In the genomic region with DNA sequence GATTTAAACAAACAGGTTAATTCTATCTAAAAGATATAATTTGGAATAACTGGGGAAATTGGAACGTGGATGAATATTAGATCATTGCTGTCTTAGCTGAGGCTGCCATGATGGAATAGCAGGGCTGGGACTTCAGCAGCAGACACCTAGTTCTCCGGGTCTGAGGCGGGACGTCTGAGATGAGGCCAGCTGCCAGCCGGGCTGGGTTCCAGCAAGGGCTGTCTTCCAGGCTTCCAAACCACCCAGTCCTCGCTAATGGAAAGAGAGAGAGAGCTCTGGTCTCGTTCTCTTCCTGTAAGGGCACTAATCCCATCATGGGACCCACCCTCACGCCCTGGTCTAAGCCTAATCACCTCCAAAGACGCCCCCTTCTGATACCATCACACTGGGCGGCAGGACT, we compare ENCODE assay signal across 19 cellular contexts.
"Had no signal": no experiment of that assay in that cellular context is flagged by ENCODE, and none has a peak within 500 bp of the region (broad histone marks: within the 10 kb centered on the region; RNA-seq: fewer than 3 reads in every experiment).

No MANE protein-coding gene starts in this region.

- H3K9me3 ChIP-seq: vagina had no signal

- H3K9me3 Mint-ChIP-seq: natural killer cell treated with Interleukin-12 subunit alpha and Interleukin-12 subunit beta and Interleukin-15 and Interleukin-18, amount 100 ng/mL, for 72 hours had no signal

- H3K4me3 Mint-ChIP-seq: activated CD8-positive, alpha-beta T cell treated with anti-CD3 and anti-CD28 coated beads, Interleukin-2, amount 10 ng/mL, durations not matched to agents 7 days and 5 days; natural killer cell treated with Interleukin-12 subunit alpha and Interleukin-12 subunit beta and Interleukin-15 and Interleukin-18, amount 100 ng/mL, for 72 hours; stimulated activated naive B cell treated with anti-CD40 and anti-IgM and Interleukin-4, amounts not matched to agents 10 μg/mL and 1 μg/mL and 100 μg/mL, for 72 hours had no signal

- H3K4me1 ChIP-seq: esophagus muscularis mucosa, right atrium auricular region, tibial nerve, vagina had no signal

- H3K27ac ChIP-seq: coronary artery, esophagus muscularis mucosa, right atrium auricular region, skin epidermis, tibial nerve, vagina had no signal

- H3K4me1 Mint-ChIP-seq: stimulated activated naive B cell treated with anti-CD40 and anti-IgM and Interleukin-4, amounts not matched to agents 10 μg/mL and 1 μg/mL and 100 μg/mL, for 72 hours had no signal

- H3K36me3 ChIP-seq: esophagus muscularis mucosa, right atrium auricular region, tibial nerve, vagina had no signal

- H3K27me3 ChIP-seq: right atrium auricular region, vagina had no signal

- DNase-seq: activated CD8-positive, alpha-beta memory T cell treated with anti-CD3 and anti-CD28 coated beads, Interleukin-2, amount 50 U/mL, for 4 hours; activated CD8-positive, alpha-beta T cell treated with anti-CD3 and anti-CD28 coated beads, Interleukin-2, amount 10 ng/mL, durations not matched to agents 7 days and 5 days; activated effector memory CD4-positive, alpha-beta T cell treated with anti-CD3 and anti-CD28 coated beads, Interleukin-2, amount 50 U/mL, for 16 hours; activated T-cell treated with anti-CD3 and anti-CD28 coated beads, Interleukin-2, amount 50 U/mL, for 48 hours; hypothalamus; kidney glomerular epithelial cell; stimulated activated CD4-positive, alpha-beta T cell treated with anti-CD3 and anti-CD28 coated beads, Interleukin-15, amount 100 ng/mL, for 24 hours; stimulated activated CD4-positive, alpha-beta T cell treated with anti-CD3 and anti-CD28 coated beads, Interleukin-4, amount 100 ng/mL, for 1 hour; stimulated activated naive B cell treated with anti-CD40 and anti-IgM and Interleukin-4, amounts not matched to agents 10 μg/mL and 1 μg/mL and 100 μg/mL, for 72 hours; T1000 had no signal

- H3K4me3 ChIP-seq: coronary artery, esophagus muscularis mucosa, right atrium auricular region, skin epidermis, tibial nerve, vagina had no signal

- H3K36me3 Mint-ChIP-seq: activated naive CD4-positive, alpha-beta T cell treated with anti-CD3 and anti-CD28 coated beads, Interleukin-2, amount 50 U/mL, for 72 hours; natural killer cell treated with Interleukin-12 subunit alpha and Interleukin-12 subunit beta and Interleukin-15 and Interleukin-18, amount 100 ng/mL, for 72 hours had no signal

- ATAC-seq: activated CD8-positive, alpha-beta T cell treated with anti-CD3 and anti-CD28 coated beads, Interleukin-2, amount 10 ng/mL, durations not matched to agents 7 days and 5 days; activated naive CD4-positive, alpha-beta T cell treated with anti-CD3 and anti-CD28 coated beads, Interleukin-2, amount 50 U/mL, for 72 hours; natural killer cell treated with Interleukin-12 subunit alpha and Interleukin-12 subunit beta and Interleukin-15 and Interleukin-18, amount 100 ng/mL, for 72 hours; stimulated activated naive B cell treated with anti-CD40 and anti-IgM and Interleukin-4, amounts not matched to agents 10 μg/mL and 1 μg/mL and 100 μg/mL, for 72 hours had no signal

- H3K27ac Mint-ChIP-seq: activated CD8-positive, alpha-beta T cell treated with anti-CD3 and anti-CD28 coated beads, Interleukin-2, amount 10 ng/mL, durations not matched to agents 7 days and 5 days; activated naive CD4-positive, alpha-beta T cell treated with anti-CD3 and anti-CD28 coated beads, Interleukin-2, amount 50 U/mL, for 72 hours; natural killer cell treated with Interleukin-12 subunit alpha and Interleukin-12 subunit beta and Interleukin-15 and Interleukin-18, amount 100 ng/mL, for 72 hours; progenitor cell of endocrine pancreas; stimulated activated naive B cell treated with anti-CD40 and anti-IgM and Interleukin-4, amounts not matched to agents 10 μg/mL and 1 μg/mL and 100 μg/mL, for 72 hours had no signal
